Comparison of ENCODE assay signal across 7 cellular contexts in genomic region chr2:206083602-206084467, GRCh38. TPM values are rescaled to one million over a fixed set of nuclear protein-coding genes. Genes with fewer than 3 reads are reported as not detected.
DNase-seq lines count a peak whose midpoint lies in the region; ATAC-seq, FAIRE-seq and TF ChIP-seq lines count a peak whose summit lies in the region.

No MANE protein-coding gene starts in this region.

- ATAC-seq in foreskin keratinocyte (no peak), GM19463 (IDR thresholded peaks at IDR 0.05; ENCODE audit: unreplicated experiment) (no peak)

- peak overlapping the region; percentile 99 for H3K27ac Mint-ChIP-seq in progenitor cell of endocrine pancreas

- H3K9ac ChIP-seq in HUES6 (ENCODE audit: low read length), result peak overlapping the region; percentile 97

- no peak for TF ChIP-seq POLR2A in GM12891 (IDR thresholded peaks at IDR 0.05; ENCODE audit: low read depth, low read length)

- H3K27ac ChIP-seq in HUES6 (ENCODE audit: low read depth, low read length) (peak overlapping the region; percentile 87), foreskin keratinocyte (peak overlapping the region; percentile 92)

- no peak for TF ChIP-seq CTCF in foreskin keratinocyte (conservative IDR thresholded peaks at IDR 0.05)
- TF ChIP-seq CTCF in progenitor cell of endocrine pancreas (IDR thresholded peaks at IDR 0.05; ENCODE audit: unreplicated experiment), result no peak

- H3K27me3 ChIP-seq in HUES6 (ENCODE audit: control insufficient read depth, insufficient read depth, low read length) (no peaks in the 10 kb centered on the region), foreskin keratinocyte (no peaks in the 10 kb centered on the region)

- H3K4me1 Mint-ChIP-seq in progenitor cell of endocrine pancreas (ENCODE audit: low read depth), result peaks cover 34% of the 10 kb centered on the region

- FAIRE-seq in GM12891 (lab: Jason Lieb, UNC), result peak; percentile 82

- H3K27me3 Mint-ChIP-seq in progenitor cell of endocrine pancreas, result no peaks in the 10 kb centered on the region

- H3K4me3 Mint-ChIP-seq in progenitor cell of endocrine pancreas (ENCODE audit: low read depth), result peak overlapping the region; percentile 98

- 0 out of 2 replicates have a peak, but pooled peaks cover 6% of the 10 kb centered on the region for H3K36me3 ChIP-seq in HUES6 (ENCODE audit: control insufficient read depth, insufficient read depth, low read length)

- DNase-seq in GM12891 (ENCODE audit: insufficient read length, low spot score) (no peak), foreskin keratinocyte (no peak), progenitor cell of endocrine pancreas (ENCODE audit: low spot score, unreplicated experiment) (no peak), NCI-H226 (no peak)
- DNase-seq in activated CD8-positive, alpha-beta memory T cell treated with anti-CD3 and anti-CD28 coated beads, Interleukin-2, amount 50 U/mL, for 4 hours, result peak; percentile 21

- H3K9me3 Mint-ChIP-seq in progenitor cell of endocrine pancreas (ENCODE audit: low read depth), result no peaks in the 10 kb centered on the region

- H3K4me3 ChIP-seq in HUES6 (ENCODE audit: low read depth, low read length), result peak overlapping the region; percentile 84

- H3K4me1 ChIP-seq in HUES6 (ENCODE audit: control insufficient read depth, insufficient read depth, low read length), result peaks cover 33% of the 10 kb centered on the region
- peaks cover 9% of the 10 kb centered on the region for H3K4me1 ChIP-seq in foreskin keratinocyte

- H3K36me3 Mint-ChIP-seq in progenitor cell of endocrine pancreas (ENCODE audit: insufficient read depth), result no peaks in the 10 kb centered on the region

- 0 out of 2 replicates have a peak, but pooled peaks cover 2% of the 10 kb centered on the region for H3K9me3 ChIP-seq in HUES6 (ENCODE audit: control insufficient read depth, insufficient read depth, low read depth, low read length)

TF ChIP-seq in GM12891, 5 proteins besides CTCF, POLR2A, EP300 and RAD21:
- TF ChIP-seq TAF1 (IDR thresholded peaks at IDR 0.05; ENCODE audit: low read depth, low read length) (no peak), POU2F2 (IDR thresholded peaks at IDR 0.05; ENCODE audit: low read depth, low read length) (no peak), POLR2AphosphoS5 (IDR thresholded peaks at IDR 0.05; ENCODE audit: low read depth, low read length) (no peak), SPI1 (IDR thresholded peaks at IDR 0.05; ENCODE audit: low read depth, low read length) (no peak), PAX5 (IDR thresholded peaks at IDR 0.05; ENCODE audit: insufficient read depth, low read length, severe bottlenecking) (no peak)

RNA-seq across cellular contexts. Expression of gene INO80D, which starts 2.1 kb away (rescaled TPM):
- polyA plus RNA-seq in GM12891 (2012; ENCODE audit: low read depth, missing spikeins), result 1.1 TPM
- total RNA-seq in foreskin keratinocyte, result 9.4 and 10.2 TPM in 2 replicates
- polyA plus RNA-seq in foreskin keratinocyte, result 0.79 and 0.82 TPM in 2 replicates
- total RNA-seq in progenitor cell of endocrine pancreas, result 25.2 and 26.3 TPM in 2 replicates
